35 cellular contexts compared by ENCODE assay signal in the genomic region with DNA sequence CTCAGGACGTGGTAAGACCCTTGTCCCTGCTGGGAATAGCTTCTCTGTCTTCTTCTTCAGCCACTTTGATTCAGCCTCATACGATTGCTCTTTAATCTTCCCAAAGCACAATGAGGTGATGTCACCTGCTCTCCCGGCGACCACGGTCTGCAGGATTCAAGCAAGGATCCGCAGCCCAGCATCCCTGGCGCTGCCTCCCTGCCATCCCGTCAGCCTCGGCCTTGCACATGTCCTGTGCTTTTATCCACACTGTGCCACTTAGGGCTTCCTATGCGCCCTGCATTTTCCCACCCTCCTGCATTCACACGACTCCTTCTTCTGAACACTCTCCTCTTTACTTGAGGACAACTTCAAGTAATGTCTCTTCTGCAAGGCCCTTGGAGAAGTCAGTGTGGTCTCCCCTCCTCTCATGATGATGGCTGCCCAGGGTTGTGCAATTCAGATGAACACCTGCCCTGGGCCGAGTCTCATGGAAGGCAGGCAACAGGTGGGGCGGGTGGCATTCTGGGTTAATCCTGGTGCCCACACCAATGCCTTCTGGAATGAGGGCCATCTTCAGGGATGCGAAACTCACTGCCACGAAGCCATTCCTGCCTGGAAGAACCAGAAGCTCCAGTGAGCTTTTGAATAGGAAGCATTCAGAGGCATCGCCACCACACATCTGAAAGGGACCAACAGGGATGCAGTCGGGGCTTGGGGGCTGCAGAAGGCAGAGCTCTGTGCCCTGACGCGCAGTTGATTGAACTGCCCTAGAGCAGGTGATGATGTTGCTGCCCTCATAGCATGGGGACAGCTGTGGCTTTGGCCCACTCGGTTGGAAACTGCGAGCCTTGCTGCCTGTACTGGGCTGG.
"Had no signal": no experiment of that assay in that cellular context is flagged by ENCODE, and none has a peak within 500 bp of the region (broad histone marks: within the 10 kb centered on the region; RNA-seq: fewer than 3 reads in every experiment).

No MANE protein-coding gene starts in this region.

- H3K9me3 ChIP-seq: ascending aorta had no signal

- DNase-seq: activated B cell treated with CpG ODN at 0.5 μM for 24 hours; activated CD4-positive, alpha-beta memory T cell treated with anti-CD3 and anti-CD28 coated beads for 36 hours; activated CD4-positive, alpha-beta T cell treated with anti-CD3 and anti-CD28 coated beads for 4 hours; activated CD4-positive, alpha-beta T cell treated with anti-CD3 and anti-CD28 coated beads, Interleukin-2, amount 50 U/mL, for 1 hour; activated CD4-positive, CD25-positive, alpha-beta regulatory T cell treated with anti-CD3 and anti-CD28 coated beads, Interleukin-2, amount 50 U/mL, for 72 hours; activated CD8-positive, alpha-beta memory T cell treated with anti-CD3 and anti-CD28 coated beads, Interleukin-2, amount 10 ng/mL, durations not matched to agents 7 days and 5 days; activated effector memory CD4-positive, alpha-beta T cell treated with anti-CD3 and anti-CD28 coated beads, Interleukin-2, amount 50 U/mL, for 16 hours; activated naive CD4-positive, alpha-beta T cell; activated naive CD8-positive, alpha-beta T cell treated with anti-CD3 and anti-CD28 coated beads, Interleukin-2, amount 10 ng/mL, durations not matched to agents 7 days and 5 days; activated T-cell treated with anti-CD3 and anti-CD28 coated beads, Interleukin-2, amount 50 U/mL, for 1 hour; activated T-cell treated with anti-CD3 and anti-CD28 coated beads, Interleukin-2, amount 50 U/mL, for 72 hours; amygdala; NCI-H1092 treated with DMSO at 0.1 percent for 48 hours; NCI-H1417; NCI-H146; NCI-H187; NCI-H2029 treated with DMSO at 0.1 percent for 48 hours; NCI-H2107; NCI-H2171 treated with DMSO at 0.1 percent for 48 hours; NCI-H2227 treated with DMSO at 0.1 percent for 48 hours; NCI-H446; NCI-H510A treated with DMSO at 0.1 percent for 48 hours; NCI-H69; NCI-H82; RPMI8226; SW 1271; T-helper 1 cell; T-helper 2 cell; T-helper 9 cell had no signal

- H3K4me1 ChIP-seq: ascending aorta had no signal

- H3K4me3 ChIP-seq: ascending aorta, cardiac muscle cell had no signal

- H3K36me3 ChIP-seq: ascending aorta, cardiac muscle cell had no signal

- H3K36me3 Mint-ChIP-seq: activated CD4-positive, alpha-beta memory T cell treated with anti-CD3 and anti-CD28 coated beads for 36 hours; activated CD8-positive, alpha-beta memory T cell treated with anti-CD3 and anti-CD28 coated beads, Interleukin-2, amount 10 ng/mL, durations not matched to agents 7 days and 5 days; activated naive CD4-positive, alpha-beta T cell treated with anti-CD3 and anti-CD28 coated beads, Interleukin-2, amount 50 U/mL, for 24 hours; activated naive CD8-positive, alpha-beta T cell treated with anti-CD3 and anti-CD28 coated beads, Interleukin-2, amount 10 ng/mL, durations not matched to agents 7 days and 5 days had no signal

- H3K9me3 Mint-ChIP-seq: activated B cell treated with CpG ODN at 0.5 μM for 24 hours; activated CD4-positive, alpha-beta memory T cell treated with anti-CD3 and anti-CD28 coated beads for 36 hours; activated naive CD4-positive, alpha-beta T cell treated with anti-CD3 and anti-CD28 coated beads, Interleukin-2, amount 50 U/mL, for 24 hours; activated naive CD8-positive, alpha-beta T cell treated with anti-CD3 and anti-CD28 coated beads, Interleukin-2, amount 10 ng/mL, durations not matched to agents 7 days and 5 days; activated T-cell treated with anti-CD3 and anti-CD28 coated beads, Interleukin-2, amount 50 U/mL, for 72 hours; activated T-helper 17 cell treated with anti-CD3 and anti-CD28 coated beads, Interleukin-2, amount 50 U/mL, for 72 hours had no signal

- H3K4me1 Mint-ChIP-seq: activated B cell treated with CpG ODN at 0.5 μM for 24 hours; activated CD8-positive, alpha-beta memory T cell treated with anti-CD3 and anti-CD28 coated beads, Interleukin-2, amount 10 ng/mL, durations not matched to agents 7 days and 5 days; activated naive CD4-positive, alpha-beta T cell treated with anti-CD3 and anti-CD28 coated beads, Interleukin-2, amount 50 U/mL, for 24 hours; activated naive CD8-positive, alpha-beta T cell treated with anti-CD3 and anti-CD28 coated beads, Interleukin-2, amount 10 ng/mL, durations not matched to agents 7 days and 5 days had no signal

- H3K27me3 ChIP-seq: ascending aorta, cardiac muscle cell had no signal

- H3K4me3 Mint-ChIP-seq: activated B cell treated with CpG ODN at 0.5 μM for 24 hours; activated CD4-positive, alpha-beta memory T cell treated with anti-CD3 and anti-CD28 coated beads for 36 hours; activated CD8-positive, alpha-beta memory T cell treated with anti-CD3 and anti-CD28 coated beads, Interleukin-2, amount 10 ng/mL, durations not matched to agents 7 days and 5 days; activated naive CD4-positive, alpha-beta T cell treated with anti-CD3 and anti-CD28 coated beads, Interleukin-2, amount 50 U/mL, for 24 hours; activated naive CD8-positive, alpha-beta T cell treated with anti-CD3 and anti-CD28 coated beads, Interleukin-2, amount 10 ng/mL, durations not matched to agents 7 days and 5 days; activated T-cell treated with anti-CD3 and anti-CD28 coated beads, Interleukin-2, amount 50 U/mL, for 72 hours; activated T-helper 17 cell treated with anti-CD3 and anti-CD28 coated beads, Interleukin-2, amount 50 U/mL, for 72 hours had no signal

- H3K27me3 Mint-ChIP-seq: activated B cell treated with CpG ODN at 0.5 μM for 24 hours; activated CD4-positive, alpha-beta memory T cell treated with anti-CD3 and anti-CD28 coated beads for 36 hours; activated CD8-positive, alpha-beta memory T cell treated with anti-CD3 and anti-CD28 coated beads, Interleukin-2, amount 10 ng/mL, durations not matched to agents 7 days and 5 days; activated naive CD4-positive, alpha-beta T cell treated with anti-CD3 and anti-CD28 coated beads, Interleukin-2, amount 50 U/mL, for 24 hours; activated naive CD8-positive, alpha-beta T cell treated with anti-CD3 and anti-CD28 coated beads, Interleukin-2, amount 10 ng/mL, durations not matched to agents 7 days and 5 days had no signal

- ATAC-seq: activated CD8-positive, alpha-beta memory T cell treated with anti-CD3 and anti-CD28 coated beads, Interleukin-2, amount 10 ng/mL, durations not matched to agents 7 days and 5 days; activated T-cell treated with anti-CD3 and anti-CD28 coated beads, Interleukin-2, amount 50 U/mL, for 72 hours; activated T-helper 17 cell treated with anti-CD3 and anti-CD28 coated beads, Interleukin-2, amount 50 U/mL, for 72 hours; Panc1 had no signal

- H3K27ac ChIP-seq: ascending aorta, cardiac muscle cell, VCaP had no signal

- H3K27ac Mint-ChIP-seq: activated B cell treated with CpG ODN at 0.5 μM for 24 hours; activated CD4-positive, alpha-beta memory T cell treated with anti-CD3 and anti-CD28 coated beads for 36 hours; activated CD8-positive, alpha-beta memory T cell treated with anti-CD3 and anti-CD28 coated beads, Interleukin-2, amount 10 ng/mL, durations not matched to agents 7 days and 5 days; activated naive CD4-positive, alpha-beta T cell treated with anti-CD3 and anti-CD28 coated beads, Interleukin-2, amount 50 U/mL, for 24 hours; activated naive CD8-positive, alpha-beta T cell treated with anti-CD3 and anti-CD28 coated beads, Interleukin-2, amount 10 ng/mL, durations not matched to agents 7 days and 5 days; activated T-cell treated with anti-CD3 and anti-CD28 coated beads, Interleukin-2, amount 50 U/mL, for 72 hours; activated T-helper 17 cell treated with anti-CD3 and anti-CD28 coated beads, Interleukin-2, amount 50 U/mL, for 72 hours had no signal
